ENCODE assay signal across 19 cellular contexts in genomic region chr18:58325521-58325908, GRCh38.
A peak's percentile ranks its signal among the peaks of the same experiment; 100 is the strongest.
DNase-seq lines count a peak whose midpoint lies in the region; ATAC-seq, FAIRE-seq and TF ChIP-seq lines count a peak whose summit lies in the region.
"Had no signal": no experiment of that assay in that cellular context is flagged by ENCODE, and none has a peak within 500 bp of the region (broad histone marks: within the 10 kb centered on the region; RNA-seq: fewer than 3 reads in every experiment).

No MANE protein-coding gene starts in this region.

- H3K4ac ChIP-seq in IMR-90 (ENCODE audit: low read depth, low read length), result no peak overlapping the region

- no peak overlapping the region for H3K18ac ChIP-seq in IMR-90 (ENCODE audit: low read depth, low read length)

- no peak overlapping the region for H4K5ac ChIP-seq in IMR-90 (ENCODE audit: low read depth, low read length)

- H3K36me3 Mint-ChIP-seq in Calu3 (ENCODE audit: insufficient read depth, unreplicated experiment), result peaks cover 41% of the 10 kb centered on the region
- H3K36me3 Mint-ChIP-seq in osteocyte (ENCODE audit: unreplicated experiment), result peaks cover 22% of the 10 kb centered on the region

- no peak for TF ChIP-seq CTCF in Calu3 (IDR thresholded peaks at IDR 0.05; ENCODE audit: unreplicated experiment)
- no peak for TF ChIP-seq CTCF in IMR-90 (conservative IDR thresholded peaks at IDR 0.05; ENCODE audit: low read depth, low read length)
- TF ChIP-seq CTCF in osteocyte (IDR thresholded peaks at IDR 0.05), result no peak

- no peaks in the 10 kb centered on the region for H3K9me1 ChIP-seq in IMR-90 (ENCODE audit: insufficient read depth, low read length)

- BruUV-seq in Calu3 (replicated peaks; lab: Mats Ljungman, UMichigan) (TSS peak; percentile 13), IMR-90 (replicated peaks; lab: Mats Ljungman, UMichigan) (no TSS peak)

- no peak overlapping the region for H3K56ac ChIP-seq in IMR-90 (ENCODE audit: extremely low read depth, insufficient read depth, low read length)

- H3K23ac ChIP-seq in IMR-90 (ENCODE audit: low read depth, low read length), result no peak overlapping the region

- ATAC-seq in IMR-90 (ENCODE audit: low read depth) (no peak), GM19455 (IDR thresholded peaks at IDR 0.05; ENCODE audit: unreplicated experiment) (no peak)
- ATAC-seq: GM12878 had no signal

- CTCF ChIA-PET in Calu3 (lab: Charles Lee), result no interaction called here
- CTCF ChIA-PET in IMR-90 (lab: Yijun Ruan, JAX), result interaction anchor here (1.3 kb wide), 1 partner anchor 190 kb away, joined by 3 read pairs; no protein-coding TSS in a partner anchor

- H2AFZ ChIP-seq in IMR-90 (replicated peaks; ENCODE audit: low read length, poor library complexity), result no peak overlapping the region

- H3K36me3 ChIP-seq in IMR-90 (ENCODE audit: control insufficient read depth, insufficient read depth, low read length), result no peaks in the 10 kb centered on the region; the same call in 1 of the 2 replicates

- in situ Hi-C loops in IMR-90 (cut with MboI; ENCODE audit: low sequenced_read_pairs), result no loop called here

- no peak overlapping the region for H3K27ac ChIP-seq in IMR-90 (ENCODE audit: insufficient read depth, low read length)
- H3K27ac ChIP-seq: Peyer's patch had no signal

- no peaks in the 10 kb centered on the region for H3K27me3 ChIP-seq in IMR-90 (ENCODE audit: control insufficient read depth, insufficient read depth, low read length)
- H3K27me3 ChIP-seq: Peyer's patch had no signal

- no peak overlapping the region for H4K8ac ChIP-seq in IMR-90 (ENCODE audit: low read depth in 2 of 2, low read length in 2 of 2)

- H3K9ac ChIP-seq in IMR-90 (ENCODE audit: low read depth, low read length), result no peak overlapping the region

- no peak overlapping the region for H3K4me3 Mint-ChIP-seq in Calu3 (ENCODE audit: low read depth, unreplicated experiment)
- no peak overlapping the region for H3K4me3 Mint-ChIP-seq in osteocyte (ENCODE audit: unreplicated experiment)

- no peak overlapping the region for H2AK5ac ChIP-seq in IMR-90 (ENCODE audit: low read depth, low read length)

- POLR2A ChIA-PET in IMR-90 (lab: Charles Lee; ENCODE audit: unreplicated experiment), result no interaction called here

- no peak overlapping the region for H3K4me2 ChIP-seq in IMR-90 (ENCODE audit: low read depth, low read length)

- peaks cover 22% of the 10 kb centered on the region for H3K4me1 Mint-ChIP-seq in Calu3 (ENCODE audit: low read depth, unreplicated experiment)
- peaks cover 18% of the 10 kb centered on the region for H3K4me1 Mint-ChIP-seq in osteocyte (ENCODE audit: unreplicated experiment)

- H4K20me1 ChIP-seq in IMR-90 (ENCODE audit: insufficient read depth, low read length), result no peaks in the 10 kb centered on the region

- H3K4me3 ChIP-seq in IMR-90 (ENCODE audit: insufficient read depth, low read depth, low read length), result no peak overlapping the region
- H3K4me3 ChIP-seq: GM12878, Peyer's patch had no signal

- dilution Hi-C loops in IMR-90 (cut with HindIII; ENCODE audit: low sequenced_read_pairs, unreplicated experiment), result no loop called here

- H3K79me1 ChIP-seq in IMR-90 (ENCODE audit: low read depth in 1 of 2, low read length in 2 of 2), result no peaks in the 10 kb centered on the region

- no peak overlapping the region for H2BK15ac ChIP-seq in IMR-90 (ENCODE audit: low read depth, low read length)

- no peak overlapping the region for H2BK120ac ChIP-seq in IMR-90 (ENCODE audit: low read depth, low read length)

- H4K91ac ChIP-seq in IMR-90 (ENCODE audit: insufficient read depth, low read depth, low read length), result no peak overlapping the region

- DNase-seq in Calu3 (no peak), IMR-90 (peak; percentile 33), fibroblast of gingiva (ENCODE audit: low read depth) (peak; percentile 79), AML-193 (lab: John Stamatoyannopoulos, UW) (no peak), NCI-H2196 treated with DMSO at 0.1 percent for 48 hours (lab: John Stamatoyannopoulos, UW; ENCODE audit: unreplicated experiment) (no peak), osteocyte (ENCODE audit: extremely low spot score, unreplicated experiment) (no peak)
- DNase-seq: ACHN, C1 segment of cervical spinal cord, COR-L47, Kasumi-1, NCI-H187 treated with DMSO at 0.1 percent for 48 hours, NCI-H446 treated with DMSO at 0.1 percent for 48 hours, NCI-H748 treated with DMSO at 0.1 percent for 48 hours, Peyer's patch, SHP77 treated with DMSO at 0.1 percent for 48 hours had no signal

- no peak for TF ChIP-seq RAD21 in IMR-90 (IDR thresholded peaks at IDR 0.05; ENCODE audit: low read length)

- no peak overlapping the region for H2BK20ac ChIP-seq in IMR-90 (ENCODE audit: low read depth, low read length)

- H3K9me3 ChIP-seq in IMR-90 (ENCODE audit: control insufficient read depth, insufficient read depth, low read length), result no peaks in the 10 kb centered on the region
- H3K9me3 ChIP-seq: Peyer's patch had no signal

- intact Hi-C loops in Calu3 (cut with micrococcal nuclease; ENCODE audit: unreplicated experiment), result no loop called here
- intact Hi-C loops in IMR-90 (cut with micrococcal nuclease), result no loop called here

- H3K14ac ChIP-seq in IMR-90 (replicated peaks; ENCODE audit: low read depth, low read length), result no peak overlapping the region

- H3K9me3 Mint-ChIP-seq in Calu3 (ENCODE audit: low read depth, unreplicated experiment) (no peaks in the 10 kb centered on the region), osteocyte (ENCODE audit: unreplicated experiment) (no peaks in the 10 kb centered on the region)

- peak; percentile 58 for FAIRE-seq in islet of Langerhans (lab: Jason Lieb, UNC)
- FAIRE-seq: GM12878, H1 had no signal

- no CpG with 5 or more reads among the region's 2 CpGs for WGBS in IMR-90 (ENCODE audit: extremely low coverage in 2 of 2, insufficient read length in 1 of 2), 2 experiments

- H2BK5ac ChIP-seq in IMR-90 (ENCODE audit: low read depth, low read length, poor library complexity, severe bottlenecking), result no peak overlapping the region

- TF ChIP-seq POLR2A in IMR-90 (IDR thresholded peaks at IDR 0.05; ENCODE audit: low read depth, low read length), result no peak

- H2AK9ac ChIP-seq in IMR-90 (replicated peaks; ENCODE audit: low read depth, low read length, poor library complexity), result no peak overlapping the region

- peaks cover 4% of the 10 kb centered on the region; the same call in 1 of the 2 replicates for H3K4me1 ChIP-seq in IMR-90 (ENCODE audit: control insufficient read depth, insufficient read depth, low read length)

- H3K27ac Mint-ChIP-seq in Calu3 (ENCODE audit: unreplicated experiment) (no peak overlapping the region), osteocyte (ENCODE audit: unreplicated experiment) (no peak overlapping the region)

- no peaks in the 10 kb centered on the region for H3K27me3 Mint-ChIP-seq in Calu3 (ENCODE audit: unreplicated experiment)
- no peaks in the 10 kb centered on the region for H3K27me3 Mint-ChIP-seq in osteocyte (ENCODE audit: unreplicated experiment)

TF ChIP-seq in IMR-90, 13 proteins besides CTCF, POLR2A, EP300 and RAD21:
- TF ChIP-seq ELK1 (IDR thresholded peaks at IDR 0.05; ENCODE audit: borderline replicate concordance, low read depth, low read length) (no peak), MAFK (IDR thresholded peaks at IDR 0.05; ENCODE audit: low read depth, low read length) (no peak), MXI1 (IDR thresholded peaks at IDR 0.05; ENCODE audit: borderline replicate concordance, low read depth, low read length) (no peak), CEBPB (IDR thresholded peaks at IDR 0.05; ENCODE audit: low read depth, low read length) (no peak), MAZ (IDR thresholded peaks at IDR 0.05; ENCODE audit: borderline replicate concordance, low read depth, low read length) (no peak), NFE2L2 (IDR thresholded peaks at IDR 0.05; ENCODE audit: low read depth, low read length) (no peak), RFX5 (IDR thresholded peaks at IDR 0.05; ENCODE audit: low read depth, low read length) (no peak), RCOR1 (IDR thresholded peaks at IDR 0.05; ENCODE audit: insufficient replicate concordance, low read length) (no peak), FOS (IDR thresholded peaks at IDR 0.05; ENCODE audit: low read depth, low read length) (no peak), SMC3 (IDR thresholded peaks at IDR 0.05; ENCODE audit: low read depth, low read length) (no peak), CHD1 (IDR thresholded peaks at IDR 0.05; ENCODE audit: low read depth, low read length) (no peak)
- TF ChIP-seq, protein P1, sequence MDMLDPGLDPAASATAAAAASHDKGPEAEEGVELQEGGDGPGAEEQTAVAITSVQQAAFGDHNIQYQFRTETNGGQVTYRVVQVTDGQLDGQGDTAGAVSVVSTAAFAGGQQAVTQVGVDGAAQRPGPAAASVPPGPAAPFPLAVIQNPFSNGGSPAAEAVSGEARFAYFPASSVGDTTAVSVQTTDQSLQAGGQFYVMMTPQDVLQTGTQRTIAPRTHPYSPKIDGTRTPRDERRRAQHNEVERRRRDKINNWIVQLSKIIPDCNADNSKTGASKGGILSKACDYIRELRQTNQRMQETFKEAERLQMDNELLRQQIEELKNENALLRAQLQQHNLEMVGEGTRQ (IDR thresholded peaks at IDR 0.05; ENCODE audit: low read depth, low read length), result no peak

Comparison
In these comparisons a context has a peak if more than half of its experiments do, and no peak if none do; other contexts are left out.
1. DNase-seq: peak in IMR-90 (single experiment) and fibroblast of gingiva (single experiment); none in Calu3 (single experiment), AML-193 (0 of 2), NCI-H2196 treated with DMSO at 0.1 percent for 48 hours (single experiment) and osteocyte (single experiment).